Comparison of ENCODE assay signal across 17 cellular contexts in the genomic region with DNA sequence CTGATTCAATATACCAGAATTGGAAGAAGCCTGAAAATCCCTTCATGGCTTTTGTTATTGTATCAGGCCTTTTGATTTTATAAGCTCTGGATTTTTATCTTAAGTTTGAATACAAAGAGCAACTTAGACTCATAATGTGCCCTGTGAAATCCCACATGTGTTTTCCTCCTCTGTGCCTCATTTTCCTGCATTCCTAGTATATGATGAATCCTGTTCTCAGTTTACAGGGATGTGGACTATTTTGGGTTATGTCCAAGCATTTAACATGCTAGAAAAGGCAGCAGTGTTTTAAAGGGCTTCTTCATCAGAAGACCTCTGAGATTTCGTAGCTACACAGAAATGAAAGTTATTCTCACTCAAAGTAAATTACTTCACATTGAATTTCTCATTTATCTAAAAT.
DNase-seq lines count a peak whose midpoint lies in the region; TF ChIP-seq lines count a peak whose summit lies in the region.
"Had no signal": no experiment of that assay in that cellular context is flagged by ENCODE, and none has a peak within 500 bp of the region (broad histone marks: within the 10 kb centered on the region; RNA-seq: fewer than 3 reads in every experiment).

No MANE protein-coding gene starts in this region.

- no peak overlapping the region for H3K27ac Mint-ChIP-seq in endodermal cell
- H3K27ac Mint-ChIP-seq: activated B cell treated with CpG ODN at 0.5 μM for 24 hours; activated T-cell treated with anti-CD3 and anti-CD28 coated beads, Interleukin-2, amount 50 U/mL, for 72 hours had no signal

- no peaks in the 10 kb centered on the region for H3K4me1 ChIP-seq in endodermal cell (ENCODE audit: control insufficient read depth, insufficient read depth, low read length)
- H3K4me1 ChIP-seq: thyroid gland had no signal

- H3K4me3 ChIP-seq in AG09309 (ENCODE audit: control insufficient read depth, low read depth, low read length) = no peak overlapping the region
- H3K4me3 ChIP-seq in cardiac fibroblast (replicated peaks in 1 of 2; ENCODE audit: low read depth in 2 of 2, low read length in 2 of 2) = no peak overlapping the region
- H3K4me3 ChIP-seq in endodermal cell (ENCODE audit: low read length) = no peak overlapping the region
- H3K4me3 ChIP-seq: thyroid gland had no signal

- no peak for TF ChIP-seq CTCF in AG09309 (IDR thresholded peaks at IDR 0.05; ENCODE audit: control insufficient read depth, insufficient read depth, low read depth, low read length, missing control alignments)
- no peak for TF ChIP-seq CTCF in cardiac fibroblast (IDR thresholded peaks at IDR 0.05; ENCODE audit: low read depth, low read length)
- TF ChIP-seq CTCF in endodermal cell (conservative IDR thresholded peaks at IDR 0.05) = no peak

- peak; percentile 89 for DNase-seq in AG09309 (ENCODE audit: low read depth)
- DNase-seq in M059J (ENCODE audit: low read depth) = peak; percentile 91
- DNase-seq in cardiac fibroblast (ENCODE audit: low read depth in 2 of 2) = peak; percentile 81 to 85
- DNase-seq in kidney tubule cell (ENCODE audit: low spot score) = peak; percentile 68
- no peak for DNase-seq in activated T-cell treated with anti-CD3 and anti-CD28 coated beads, Interleukin-2, amount 50 U/mL, for 1 hour
- DNase-seq in OCI-M2 (lab: John Stamatoyannopoulos, UW; ENCODE audit: unreplicated experiment) = no peak
- no peak for DNase-seq in NCI-H1436 treated with DMSO at 0.1 percent for 48 hours (lab: John Stamatoyannopoulos, UW)
- no peak for DNase-seq in endodermal cell
- DNase-seq: activated B cell treated with CpG ODN at 0.5 μM for 24 hours; activated T-cell treated with anti-CD3 and anti-CD28 coated beads, Interleukin-2, amount 50 U/mL, for 72 hours; H7; head of caudate nucleus; mesendoderm; NCI-H2107; thyroid gland had no signal

- no peak overlapping the region for H3K9ac ChIP-seq in endodermal cell (ENCODE audit: extremely low read depth, low read length, poor library complexity, severe bottlenecking)

- H3K9me3 ChIP-seq in endodermal cell (ENCODE audit: control insufficient read depth, low read length) = no peaks in the 10 kb centered on the region
- H3K9me3 ChIP-seq: thyroid gland had no signal

- H3K9me3 Mint-ChIP-seq in endodermal cell = no peaks in the 10 kb centered on the region
- H3K9me3 Mint-ChIP-seq: activated B cell treated with CpG ODN at 0.5 μM for 24 hours had no signal

- WGBS in endodermal cell (ENCODE audit: insufficient coverage in 1 of 2, insufficient read length in 1 of 2), 2 experiments = 93 to 100% methylated on average over 1 of the region's 1 CpG

- no peaks in the 10 kb centered on the region for H3K36me3 Mint-ChIP-seq in endodermal cell (ENCODE audit: low read depth)

- H3K27me3 Mint-ChIP-seq in endodermal cell (ENCODE audit: insufficient read depth) = no peaks in the 10 kb centered on the region
- H3K27me3 Mint-ChIP-seq: activated B cell treated with CpG ODN at 0.5 μM for 24 hours; central memory CD8-positive, alpha-beta T cell had no signal

- H3K4me1 Mint-ChIP-seq in endodermal cell = no peaks in the 10 kb centered on the region
- H3K4me1 Mint-ChIP-seq: activated B cell treated with CpG ODN at 0.5 μM for 24 hours; central memory CD8-positive, alpha-beta T cell had no signal

- H3K4me3 Mint-ChIP-seq in endodermal cell = no peak overlapping the region
- H3K4me3 Mint-ChIP-seq: activated B cell treated with CpG ODN at 0.5 μM for 24 hours; activated T-cell treated with anti-CD3 and anti-CD28 coated beads, Interleukin-2, amount 50 U/mL, for 72 hours; central memory CD8-positive, alpha-beta T cell had no signal

- no peaks in the 10 kb centered on the region for H3K36me3 ChIP-seq in endodermal cell (ENCODE audit: control insufficient read depth, insufficient read depth, low read length)
- H3K36me3 ChIP-seq: thyroid gland had no signal

- no peaks in the 10 kb centered on the region for H3K27me3 ChIP-seq in endodermal cell (ENCODE audit: control insufficient read depth, insufficient read depth, low read length, poor library complexity, severe bottlenecking)
- H3K27me3 ChIP-seq: thyroid gland had no signal

- H3K27ac ChIP-seq in endodermal cell (ENCODE audit: low read depth, low read length) = no peak overlapping the region
- H3K27ac ChIP-seq: C4-2B, thyroid gland had no signal

Comparison
In these comparisons a context has a peak if more than half of its experiments do, and no peak if none do; other contexts are left out.
1. DNase-seq: peak in AG09309 (single experiment), M059J (single experiment), cardiac fibroblast (2 of 2) and kidney tubule cell (single experiment); none in activated T-cell treated with anti-CD3 and anti-CD28 coated beads, Interleukin-2, amount 50 U/mL, for 1 hour (single experiment), OCI-M2 (single experiment), NCI-H1436 treated with DMSO at 0.1 percent for 48 hours (single experiment) and endodermal cell (single experiment).